32 cellular contexts compared by ENCODE assay signal in the genomic region with DNA sequence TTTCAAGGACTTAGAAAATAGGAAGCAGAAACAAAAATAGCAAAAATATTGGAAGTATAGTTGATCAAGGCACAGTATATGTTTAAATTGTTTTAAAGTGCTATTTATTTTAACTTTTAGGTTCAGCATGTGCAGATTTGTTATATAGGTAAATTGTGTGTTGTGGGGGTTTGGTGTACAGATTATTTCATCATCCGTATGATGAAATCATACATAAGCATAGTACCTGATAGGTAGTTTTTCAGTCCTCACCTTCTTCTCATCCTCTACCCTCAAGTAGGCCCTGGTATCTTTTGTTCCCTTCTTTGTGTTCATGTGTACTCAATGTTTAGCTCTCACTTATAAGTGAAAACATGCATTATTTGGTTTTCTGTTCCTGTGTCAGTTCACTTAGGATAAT. TPM values are rescaled to one million over a fixed set of nuclear protein-coding genes. Genes with fewer than 3 reads are reported as not detected.
"Had no signal": no experiment of that assay in that cellular context is flagged by ENCODE, and none has a peak within 500 bp of the region (broad histone marks: within the 10 kb centered on the region; RNA-seq: fewer than 3 reads in every experiment).

No MANE protein-coding gene starts in this region.

- DNase-seq: activated B cell treated with CpG ODN at 0.5 μM for 24 hours; activated CD4-positive, alpha-beta T cell treated with anti-CD3 and anti-CD28 coated beads for 1 hour; activated CD4-positive, alpha-beta T cell treated with anti-CD3 and anti-CD28 coated beads, Interleukin-2, amount 50 U/mL, for 1 hour; activated CD8-positive, alpha-beta memory T cell treated with anti-CD3 and anti-CD28 coated beads, Interleukin-2, amount 50 U/mL, for 48 hours; activated CD8-positive, alpha-beta T cell treated with anti-CD3 and anti-CD28 coated beads, Interleukin-2, amount 10 ng/mL, durations not matched to agents 7 days and 5 days; activated gamma-delta T cell; activated naive CD4-positive, alpha-beta T cell treated with anti-CD3 and anti-CD28 coated beads for 36 hours; activated T-cell treated with anti-CD3 and anti-CD28 coated beads, Interleukin-2, amount 50 U/mL, for 1 hour; amniotic stem cell; body of pancreas; central memory CD4-positive, alpha-beta T cell; Karpas-422; NCI-H1105 treated with DMSO at 0.1 percent for 48 hours; NCI-H1436 treated with DMSO at 0.1 percent for 48 hours; NCI-H187; NCI-H2081 treated with DMSO at 0.1 percent for 48 hours; NCI-H2227 treated with DMSO at 0.1 percent for 48 hours; NCI-H446 treated with DMSO at 0.1 percent for 48 hours; NCI-H524 treated with DMSO at 0.1 percent for 48 hours; NCI-H774; NK-92 treated with Interleukin-12 subunit alpha and Interleukin-12 subunit beta, amount 100 ng/mL, for 24 hours; PC-3; SHP77; T-helper 9 cell had no signal

- H3K36me3 ChIP-seq: ascending aorta, SJSA1 had no signal

- H3K4me3 Mint-ChIP-seq: activated B cell treated with CpG ODN at 0.5 μM for 24 hours; activated CD8-positive, alpha-beta T cell treated with anti-CD3 and anti-CD28 coated beads, Interleukin-2, amount 10 ng/mL, durations not matched to agents 7 days and 5 days; activated naive CD4-positive, alpha-beta T cell treated with anti-CD3 and anti-CD28 coated beads for 36 hours; T-helper 1 cell treated with Interleukin-12 subunit alpha and Interleukin-12 subunit beta and Interleukin-4 antibody, amounts not matched to agents 30 μg/mL and 1 μg/mL, for 36 hours had no signal

- H3K4me3 ChIP-seq: ascending aorta, body of pancreas, coronary artery, SJSA1 had no signal

- FAIRE-seq: bronchial epithelial cell, RCC 7860 had no signal

- H3K27ac ChIP-seq: ascending aorta, body of pancreas, coronary artery, SJSA1 had no signal

- H3K4me1 ChIP-seq: ascending aorta, body of pancreas, SJSA1 had no signal

- ATAC-seq: activated CD8-positive, alpha-beta T cell treated with anti-CD3 and anti-CD28 coated beads, Interleukin-2, amount 10 ng/mL, durations not matched to agents 7 days and 5 days; body of pancreas; PC-3; SK-N-SH treated with all-trans-retinoic acid at 6 μM for 48 hours had no signal

- H3K9me3 ChIP-seq: body of pancreas, SJSA1 had no signal

- H3K27ac Mint-ChIP-seq: activated B cell treated with CpG ODN at 0.5 μM for 24 hours; activated CD8-positive, alpha-beta T cell treated with anti-CD3 and anti-CD28 coated beads, Interleukin-2, amount 10 ng/mL, durations not matched to agents 7 days and 5 days; T-helper 1 cell treated with Interleukin-12 subunit alpha and Interleukin-12 subunit beta and Interleukin-4 antibody, amounts not matched to agents 30 μg/mL and 1 μg/mL, for 36 hours had no signal

- H3K27me3 Mint-ChIP-seq: activated B cell treated with CpG ODN at 0.5 μM for 24 hours had no signal

- H3K9me3 Mint-ChIP-seq: T-helper 1 cell treated with Interleukin-12 subunit alpha and Interleukin-12 subunit beta and Interleukin-4 antibody, amounts not matched to agents 30 μg/mL and 1 μg/mL, for 36 hours had no signal

- H3K27me3 ChIP-seq: ascending aorta, body of pancreas, SJSA1 had no signal

RNA-seq across cellular contexts. Expression of gene KLHL6, which starts 50.9 kb away (rescaled TPM):
- total RNA-seq: chondrocyte, PC-3, SJSA1 had no signal
